In the genomic region with DNA sequence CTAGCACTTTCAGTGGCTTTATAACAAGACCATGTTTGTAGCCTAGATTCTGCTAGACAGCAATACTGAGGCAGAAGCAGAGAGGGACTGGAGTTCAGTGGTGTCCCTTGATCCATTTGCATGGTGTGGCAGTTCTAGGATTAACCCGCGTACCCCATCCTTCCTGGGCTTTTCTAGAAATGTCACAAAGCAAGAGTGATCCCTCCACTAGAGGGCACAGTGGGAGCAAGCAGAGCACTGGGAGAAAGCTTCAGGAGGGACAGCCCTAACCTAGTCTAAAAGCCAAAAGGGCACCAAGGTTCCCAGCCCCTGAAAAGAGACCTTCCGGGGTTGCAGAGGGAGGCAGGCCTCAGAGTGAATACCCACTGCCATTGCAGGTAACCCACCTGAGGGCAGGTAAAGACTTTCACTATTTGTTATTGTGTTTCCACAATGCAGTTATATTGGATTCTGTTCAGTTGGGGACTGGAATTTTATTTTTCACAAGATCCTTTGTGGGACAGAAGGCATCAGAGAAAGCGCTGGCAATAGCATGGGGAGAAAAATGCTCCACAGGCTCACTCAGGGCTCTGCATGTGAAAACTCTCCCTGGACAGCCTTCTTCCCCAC, we compare ENCODE assay signal across 9 cellular contexts.
DNase-seq lines count a peak whose midpoint lies in the region; ATAC-seq and TF ChIP-seq lines count a peak whose summit lies in the region.
"Had no signal": no experiment of that assay in that cellular context is flagged by ENCODE, and none has a peak within 500 bp of the region (broad histone marks: within the 10 kb centered on the region; RNA-seq: fewer than 3 reads in every experiment).

No MANE protein-coding gene starts in this region.

- H3K36me3 Mint-ChIP-seq in Calu3 (ENCODE audit: insufficient read depth, unreplicated experiment) = no peaks in the 10 kb centered on the region
- no peaks in the 10 kb centered on the region for H3K36me3 Mint-ChIP-seq in activated CD4-positive, alpha-beta T cell treated with anti-CD3 and anti-CD28 coated beads, Interleukin-2, amount 10 ng/mL, durations not matched to agents 24 days and 14 days (ENCODE audit: low read depth)
- H3K36me3 Mint-ChIP-seq: activated naive CD8-positive, alpha-beta T cell had no signal

- H3K4me1 ChIP-seq in lung (ENCODE audit: control insufficient read depth in 2 of 2, insufficient read depth in 2 of 2, low read length in 2 of 2) = peaks cover 0 to 6% of the 10 kb centered on the region in 2 donors

- no peaks in the 10 kb centered on the region for H3K9me3 ChIP-seq in lung (ENCODE audit: control insufficient read depth in 2 of 2, insufficient read depth in 1 of 2, low read length in 1 of 2)

- no peak overlapping the region for H3K27ac ChIP-seq in lung (ENCODE audit: low read depth in 1 of 2, low read length in 1 of 2)

- H3K27me3 Mint-ChIP-seq in Calu3 (ENCODE audit: unreplicated experiment) = no peaks in the 10 kb centered on the region
- no peaks in the 10 kb centered on the region for H3K27me3 Mint-ChIP-seq in activated CD4-positive, alpha-beta T cell treated with anti-CD3 and anti-CD28 coated beads, Interleukin-2, amount 10 ng/mL, durations not matched to agents 24 days and 14 days
- H3K27me3 Mint-ChIP-seq: activated naive CD8-positive, alpha-beta T cell had no signal

- H3K36me3 ChIP-seq in lung (ENCODE audit: control insufficient read depth in 2 of 2, insufficient read depth in 2 of 2, low read length in 2 of 2) = peaks cover 0 to 2% of the 10 kb centered on the region in 2 donors

- ATAC-seq in GM21786 (IDR thresholded peaks at IDR 0.05; ENCODE audit: unreplicated experiment) = peak; percentile 79
- ATAC-seq in lung (ENCODE audit: insufficient read depth, low FRiP score) = peak; percentile 64
- ATAC-seq in HG02642 (IDR thresholded peaks at IDR 0.05; ENCODE audit: poor library complexity, unreplicated experiment) = no peak

- CTCF ChIA-PET in Calu3 (lab: Charles Lee) = interaction anchor here (0.8 to 1.0 kb wide), 2 partner anchors 335 to 472 kb away, joined by 3 to 4 read pairs; partner anchors contain the start of gene POMP

- H3K27ac Mint-ChIP-seq in Calu3 (ENCODE audit: unreplicated experiment) = no peak overlapping the region
- H3K27ac Mint-ChIP-seq in activated CD4-positive, alpha-beta T cell treated with anti-CD3 and anti-CD28 coated beads, Interleukin-2, amount 10 ng/mL, durations not matched to agents 24 days and 14 days = no peak overlapping the region
- H3K27ac Mint-ChIP-seq: activated naive CD8-positive, alpha-beta T cell had no signal

- no peaks in the 10 kb centered on the region for H3K9me3 Mint-ChIP-seq in Calu3 (ENCODE audit: low read depth, unreplicated experiment)
- H3K9me3 Mint-ChIP-seq in activated CD4-positive, alpha-beta T cell treated with anti-CD3 and anti-CD28 coated beads, Interleukin-2, amount 10 ng/mL, durations not matched to agents 24 days and 14 days = no peaks in the 10 kb centered on the region

- no peaks in the 10 kb centered on the region for H3K4me1 Mint-ChIP-seq in Calu3 (ENCODE audit: low read depth, unreplicated experiment)
- H3K4me1 Mint-ChIP-seq in activated CD4-positive, alpha-beta T cell treated with anti-CD3 and anti-CD28 coated beads, Interleukin-2, amount 10 ng/mL, durations not matched to agents 24 days and 14 days = peaks cover 4% of the 10 kb centered on the region

- no peaks in the 10 kb centered on the region for H3K27me3 ChIP-seq in lung (ENCODE audit: control insufficient read depth, insufficient read depth)

- DNase-seq in Calu3 (peak; percentile 64), NCI-H524 treated with DMSO at 0.1 percent for 48 hours (lab: John Stamatoyannopoulos, UW) (peak; percentile 46), dermis microvascular lymphatic vessel endothelial cell (ENCODE audit: low read depth in 2 of 2) (peak; percentile 58 to 81), lung (ENCODE audit: low spot score) (peak; percentile 62)
- DNase-seq in activated CD4-positive, alpha-beta T cell treated with anti-CD3 and anti-CD28 coated beads, Interleukin-2, amount 10 ng/mL, durations not matched to agents 24 days and 14 days = peak; percentile 89
- DNase-seq in stimulated activated CD8-positive, alpha-beta memory T cell treated with anti-CD3 and anti-CD28 coated beads, Interleukin-4, amount 100 ng/mL, for 48 hours = peak; percentile 65

- no peak overlapping the region for H3K4me3 Mint-ChIP-seq in Calu3 (ENCODE audit: low read depth, unreplicated experiment)
- H3K4me3 Mint-ChIP-seq in activated CD4-positive, alpha-beta T cell treated with anti-CD3 and anti-CD28 coated beads, Interleukin-2, amount 10 ng/mL, durations not matched to agents 24 days and 14 days = no peak overlapping the region
- H3K4me3 Mint-ChIP-seq: activated naive CD8-positive, alpha-beta T cell had no signal

- BruUV-seq in Calu3 (replicated peaks; lab: Mats Ljungman, UMichigan) = no TSS peak

- TF ChIP-seq CTCF in Calu3 (IDR thresholded peaks at IDR 0.05; ENCODE audit: unreplicated experiment) = peak; percentile 44
- peak; percentile 59 for TF ChIP-seq CTCF in lung (IDR thresholded peaks at IDR 0.05; ENCODE audit: control extremely low read depth, extremely low read depth)

- no peak overlapping the region for H3K4me3 ChIP-seq in lung

- intact Hi-C loops in Calu3 (cut with micrococcal nuclease; ENCODE audit: unreplicated experiment) = loop anchor here (1.0 kb wide), 1 partner anchor 312 kb away; no protein-coding TSS in a partner anchor
- intact Hi-C loops in activated CD4-positive, alpha-beta T cell treated with anti-CD3 and anti-CD28 coated beads, Interleukin-2, amount 10 ng/mL, durations not matched to agents 24 days and 14 days (cut with micrococcal nuclease) = loop anchor here (1.0 to 5.0 kb wide), 4 partner anchors 168 to 472 kb away; partner anchors contain the start of gene POMP

- WGBS in lung, 2 donors = 27 to 28% methylated on average over 4 of the region's 4 CpGs
